31 cellular contexts compared by ENCODE assay signal in the genomic region with DNA sequence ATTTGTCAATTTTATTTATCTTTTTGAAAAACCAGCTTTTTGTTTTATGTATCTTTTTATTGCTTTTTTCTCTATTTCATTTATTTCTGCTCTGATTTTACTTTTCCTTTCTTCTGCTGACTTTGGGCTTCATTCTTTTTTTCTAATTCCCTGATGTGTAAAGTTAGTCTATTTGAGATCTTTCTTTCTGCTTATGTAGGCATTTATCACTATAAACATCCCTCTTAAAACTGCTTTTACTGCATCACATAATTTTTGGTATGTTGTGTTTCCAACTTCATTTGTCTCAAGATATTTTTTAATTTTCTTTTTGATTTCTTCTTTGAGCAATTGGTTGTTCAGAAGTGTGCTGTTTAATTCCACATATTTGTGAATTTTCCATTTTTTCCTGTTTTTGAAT.
"Had no signal": no experiment of that assay in that cellular context is flagged by ENCODE, and none has a peak within 500 bp of the region (broad histone marks: within the 10 kb centered on the region; RNA-seq: fewer than 3 reads in every experiment).

No MANE protein-coding gene starts in this region.

- H3K4me3 ChIP-seq: ascending aorta, coronary artery, dorsolateral prefrontal cortex, gastrocnemius medialis, heart left ventricle had no signal

- H3K4me3 Mint-ChIP-seq: activated CD4-positive, alpha-beta memory T cell treated with anti-CD3 and anti-CD28 coated beads, Interleukin-2, amount 10 ng/mL, durations not matched to agents 7 days and 5 days; activated CD4-positive, alpha-beta T cell treated with anti-CD3 and anti-CD28 coated beads, Interleukin-2, amount 10 ng/mL, durations not matched to agents 7 days and 5 days; activated naive CD4-positive, alpha-beta T cell treated with anti-CD3 and anti-CD28 coated beads, Interleukin-2, amount 10 ng/mL, durations not matched to agents 7 days and 5 days; activated naive CD8-positive, alpha-beta T cell treated with anti-CD3 and anti-CD28 coated beads, Interleukin-2, amount 10 ng/mL, durations not matched to agents 7 days and 5 days; activated T-cell treated with anti-CD3 and anti-CD28 coated beads, Interleukin-2, amount 50 U/mL, for 24 hours; activated T-cell treated with anti-CD3 and anti-CD28 coated beads, Interleukin-2, amount 50 U/mL, for 72 hours; central memory CD8-positive, alpha-beta T cell; dendritic cell treated with granulocyte-macrophage colony-stimulating factor and Interleukin-4, amounts not matched to agents 40 ng/mL and 50 ng/mL, for 4 days; endodermal cell; WTC11 had no signal

- ATAC-seq: activated naive CD4-positive, alpha-beta T cell treated with anti-CD3 and anti-CD28 coated beads, Interleukin-2, amount 50 U/mL, for 72 hours; activated T-cell treated with anti-CD3 and anti-CD28 coated beads, Interleukin-2, amount 50 U/mL, for 72 hours; esophagus mucosa; gastrocnemius medialis; heart left ventricle; WTC11 had no signal

- H3K4me1 Mint-ChIP-seq: activated CD4-positive, alpha-beta memory T cell treated with anti-CD3 and anti-CD28 coated beads, Interleukin-2, amount 10 ng/mL, durations not matched to agents 7 days and 5 days; activated CD4-positive, alpha-beta T cell treated with anti-CD3 and anti-CD28 coated beads, Interleukin-2, amount 10 ng/mL, durations not matched to agents 7 days and 5 days; activated naive CD4-positive, alpha-beta T cell treated with anti-CD3 and anti-CD28 coated beads, Interleukin-2, amount 10 ng/mL, durations not matched to agents 7 days and 5 days; activated naive CD8-positive, alpha-beta T cell treated with anti-CD3 and anti-CD28 coated beads, Interleukin-2, amount 10 ng/mL, durations not matched to agents 7 days and 5 days; central memory CD8-positive, alpha-beta T cell; endodermal cell had no signal

- H3K4me1 ChIP-seq: heart left ventricle had no signal

- H3K9me3 Mint-ChIP-seq: activated CD4-positive, alpha-beta memory T cell treated with anti-CD3 and anti-CD28 coated beads, Interleukin-2, amount 10 ng/mL, durations not matched to agents 7 days and 5 days had no signal

- H3K27ac ChIP-seq: ascending aorta, brain microvascular endothelial cell, coronary artery, dorsolateral prefrontal cortex, gastrocnemius medialis, heart left ventricle, VCaP had no signal

- H3K27ac Mint-ChIP-seq: activated CD4-positive, alpha-beta memory T cell treated with anti-CD3 and anti-CD28 coated beads, Interleukin-2, amount 10 ng/mL, durations not matched to agents 7 days and 5 days; activated CD4-positive, alpha-beta T cell treated with anti-CD3 and anti-CD28 coated beads, Interleukin-2, amount 10 ng/mL, durations not matched to agents 7 days and 5 days; activated naive CD4-positive, alpha-beta T cell treated with anti-CD3 and anti-CD28 coated beads, Interleukin-2, amount 10 ng/mL, durations not matched to agents 7 days and 5 days; activated naive CD4-positive, alpha-beta T cell treated with anti-CD3 and anti-CD28 coated beads, Interleukin-2, amount 50 U/mL, for 72 hours; activated naive CD8-positive, alpha-beta T cell treated with anti-CD3 and anti-CD28 coated beads, Interleukin-2, amount 10 ng/mL, durations not matched to agents 7 days and 5 days; activated T-cell treated with anti-CD3 and anti-CD28 coated beads, Interleukin-2, amount 50 U/mL, for 24 hours; activated T-cell treated with anti-CD3 and anti-CD28 coated beads, Interleukin-2, amount 50 U/mL, for 72 hours; dendritic cell treated with granulocyte-macrophage colony-stimulating factor and Interleukin-4, amounts not matched to agents 40 ng/mL and 50 ng/mL, for 4 days; endodermal cell; WTC11 had no signal

- H3K36me3 Mint-ChIP-seq: activated naive CD4-positive, alpha-beta T cell treated with anti-CD3 and anti-CD28 coated beads, Interleukin-2, amount 10 ng/mL, durations not matched to agents 7 days and 5 days; activated naive CD8-positive, alpha-beta T cell treated with anti-CD3 and anti-CD28 coated beads, Interleukin-2, amount 10 ng/mL, durations not matched to agents 7 days and 5 days had no signal

- H3K36me3 ChIP-seq: ascending aorta, brain microvascular endothelial cell, gastrocnemius medialis, heart left ventricle had no signal

- H3K27me3 Mint-ChIP-seq: activated CD4-positive, alpha-beta memory T cell treated with anti-CD3 and anti-CD28 coated beads, Interleukin-2, amount 10 ng/mL, durations not matched to agents 7 days and 5 days; activated CD4-positive, alpha-beta T cell treated with anti-CD3 and anti-CD28 coated beads, Interleukin-2, amount 10 ng/mL, durations not matched to agents 7 days and 5 days; activated naive CD4-positive, alpha-beta T cell treated with anti-CD3 and anti-CD28 coated beads, Interleukin-2, amount 10 ng/mL, durations not matched to agents 7 days and 5 days; central memory CD8-positive, alpha-beta T cell; dendritic cell treated with granulocyte-macrophage colony-stimulating factor and Interleukin-4, amounts not matched to agents 40 ng/mL and 50 ng/mL, for 4 days had no signal

- FAIRE-seq: bronchial epithelial cell had no signal

- H3K27me3 ChIP-seq: ascending aorta, brain microvascular endothelial cell, gastrocnemius medialis, heart left ventricle had no signal

- H3K9me3 ChIP-seq: gastrocnemius medialis had no signal

- DNase-seq: activated CD4-positive, alpha-beta memory T cell treated with anti-CD3 and anti-CD28 coated beads, Interleukin-2, amount 10 ng/mL, durations not matched to agents 7 days and 5 days; activated CD4-positive, alpha-beta T cell treated with anti-CD3 and anti-CD28 coated beads for 1 hour; activated CD4-positive, alpha-beta T cell treated with anti-CD3 and anti-CD28 coated beads for 4 hours; activated CD4-positive, alpha-beta T cell treated with anti-CD3 and anti-CD28 coated beads, Interleukin-2, amount 10 ng/mL, durations not matched to agents 7 days and 5 days; activated CD4-positive, alpha-beta T cell treated with anti-CD3 and anti-CD28 coated beads, Interleukin-2, amount 50 U/mL, for 4 hours; activated CD8-positive, alpha-beta memory T cell treated with anti-CD3 and anti-CD28 coated beads, Interleukin-2, amount 50 U/mL, for 48 hours; activated gamma-delta T cell; activated naive CD4-positive, alpha-beta T cell; activated naive CD4-positive, alpha-beta T cell treated with anti-CD3 and anti-CD28 coated beads, Interleukin-2, amount 10 ng/mL, durations not matched to agents 7 days and 5 days; activated naive CD8-positive, alpha-beta T cell treated with anti-CD3 and anti-CD28 coated beads, Interleukin-2, amount 10 ng/mL, durations not matched to agents 7 days and 5 days; activated T-cell treated with anti-CD3 and anti-CD28 coated beads for 4 hours; activated T-cell treated with anti-CD3 and anti-CD28 coated beads, Interleukin-2, amount 50 U/mL, for 24 hours; activated T-cell treated with anti-CD3 and anti-CD28 coated beads, Interleukin-2, amount 50 U/mL, for 72 hours; brain microvascular endothelial cell; dorsolateral prefrontal cortex; effector memory CD4-positive, alpha-beta T cell; endodermal cell; foreskin fibroblast; gastrocnemius medialis; glutamatergic neuron; heart left ventricle; T-helper 2 cell had no signal
